Comparison of ENCODE assay signal across 8 cellular contexts in genomic region chr5:7868773-7869473, GRCh38. TPM values are rescaled to one million over a fixed set of nuclear protein-coding genes. Genes with fewer than 3 reads are reported as not detected.
DNase-seq lines count a peak whose midpoint lies in the region; ATAC-seq and TF ChIP-seq lines count a peak whose summit lies in the region.

Gene FASTKD3 (minus strand): TSS chr5:7869031. CDS start chr5:7868083, 948 bp downstream.
Gene MTRR (plus strand): TSS chr5:7869148. CDS start chr5:7870795, 1,647 bp downstream.

- peak within 1 kb of the TSS; percentile 87 for H3K27ac Mint-ChIP-seq in activated CD8-positive, alpha-beta memory T cell treated with anti-CD3 and anti-CD28 coated beads, Interleukin-2, amount 10 ng/mL, durations not matched to agents 7 days and 5 days
- H3K27ac Mint-ChIP-seq in endodermal cell = peak within 1 kb of the TSS; percentile 65

- peaks cover 43% of the 10 kb centered on the region for H3K36me3 Mint-ChIP-seq in activated CD8-positive, alpha-beta memory T cell treated with anti-CD3 and anti-CD28 coated beads, Interleukin-2, amount 10 ng/mL, durations not matched to agents 7 days and 5 days
- H3K36me3 Mint-ChIP-seq in endodermal cell (ENCODE audit: low read depth) = peaks cover 2% of the 10 kb centered on the region

- H3K27me3 ChIP-seq in NT2/D1 (ENCODE audit: insufficient read depth, insufficient read length) (no peaks in the 10 kb centered on the region), endodermal cell (ENCODE audit: control insufficient read depth, insufficient read depth, low read length, poor library complexity, severe bottlenecking) (no peaks in the 10 kb centered on the region)

- H3K27me3 Mint-ChIP-seq in activated CD8-positive, alpha-beta memory T cell treated with anti-CD3 and anti-CD28 coated beads, Interleukin-2, amount 10 ng/mL, durations not matched to agents 7 days and 5 days = no peaks in the 10 kb centered on the region
- no peaks in the 10 kb centered on the region for H3K27me3 Mint-ChIP-seq in endodermal cell (ENCODE audit: insufficient read depth)

- no peak for TF ChIP-seq CTCF in endodermal cell (conservative IDR thresholded peaks at IDR 0.05)

- peak; percentile 93 for DNase-seq in COR-L47 (lab: John Stamatoyannopoulos, UW)
- peak in 74 of 76 experiments; percentile 23 to 91 (median 80) for DNase-seq in HUDEP-2 (lab: John Stamatoyannopoulos, UW; ENCODE audit: unreplicated experiment in 76 of 76)
- peak; percentile 69 for DNase-seq in NT2/D1 (ENCODE audit: low read depth, low spot score)
- peak; percentile 94 for DNase-seq in activated CD8-positive, alpha-beta memory T cell treated with anti-CD3 and anti-CD28 coated beads, Interleukin-2, amount 10 ng/mL, durations not matched to agents 7 days and 5 days
- DNase-seq in endodermal cell = peak; percentile 95
- DNase-seq in stimulated activated CD8-positive, alpha-beta memory T cell treated with anti-CD3 and anti-CD28 coated beads, Interleukin-15, amount 100 ng/mL, for 4 hours (ENCODE audit: low read depth in 2 of 2) = peak; percentile 75 to 81

- CTCF ChIA-PET in activated CD8-positive, alpha-beta memory T cell treated with anti-CD3 and anti-CD28 coated beads, Interleukin-2, amount 10 ng/mL, durations not matched to agents 7 days and 5 days (lab: Charles Lee) = interaction anchor here (0.9 to 9.7 kb wide), 7 partner anchors 8 to 1039 kb away, joined by 3 to 69 read pairs (median 5); no protein-coding TSS in a partner anchor

- peaks cover 61% of the 10 kb centered on the region for H3K4me1 Mint-ChIP-seq in activated CD8-positive, alpha-beta memory T cell treated with anti-CD3 and anti-CD28 coated beads, Interleukin-2, amount 10 ng/mL, durations not matched to agents 7 days and 5 days
- H3K4me1 Mint-ChIP-seq in endodermal cell = peaks cover 14% of the 10 kb centered on the region

- H3K9ac ChIP-seq in NT2/D1 (ENCODE audit: insufficient read length, low read depth) = peak within 1 kb of the TSS; percentile 95
- peak within 1 kb of the TSS; percentile 59 for H3K9ac ChIP-seq in endodermal cell (ENCODE audit: extremely low read depth, low read length, poor library complexity, severe bottlenecking)

- peak; percentile 97 for ATAC-seq in GM21381 (IDR thresholded peaks at IDR 0.05; ENCODE audit: unreplicated experiment)
- peak; percentile 98 for ATAC-seq in activated CD8-positive, alpha-beta memory T cell treated with anti-CD3 and anti-CD28 coated beads, Interleukin-2, amount 10 ng/mL, durations not matched to agents 7 days and 5 days

- H3K4me1 ChIP-seq in NT2/D1 (ENCODE audit: insufficient read depth, insufficient read length) = no peaks in the 10 kb centered on the region
- H3K4me1 ChIP-seq in endodermal cell (ENCODE audit: control insufficient read depth, insufficient read depth, low read length) = peaks cover 7% of the 10 kb centered on the region
- H3K4me1 ChIP-seq in mesodermal cell (ENCODE audit: control insufficient read depth, insufficient read depth, low read length, poor library complexity, severe bottlenecking) = peaks cover 3% of the 10 kb centered on the region

- H3K9me3 ChIP-seq in NT2/D1 (ENCODE audit: insufficient read depth, low read length) (no peaks in the 10 kb centered on the region), endodermal cell (ENCODE audit: control insufficient read depth, low read length) (no peaks in the 10 kb centered on the region), mesodermal cell (ENCODE audit: control insufficient read depth, low read length) (no peaks in the 10 kb centered on the region)

- H3K4me3 ChIP-seq in NT2/D1 (ENCODE audit: insufficient read length, low read depth) (peak within 1 kb of the TSS; percentile 80), endodermal cell (ENCODE audit: low read length) (peak within 1 kb of the TSS; percentile 85), mesodermal cell (ENCODE audit: extremely low read depth, insufficient read depth, low read length, poor library complexity, severe bottlenecking) (peak within 1 kb of the TSS; percentile 78)

- H3K9me3 Mint-ChIP-seq in activated CD8-positive, alpha-beta memory T cell treated with anti-CD3 and anti-CD28 coated beads, Interleukin-2, amount 10 ng/mL, durations not matched to agents 7 days and 5 days (ENCODE audit: low read depth) = no peaks in the 10 kb centered on the region
- no peaks in the 10 kb centered on the region for H3K9me3 Mint-ChIP-seq in endodermal cell

- no peak within 1 kb of the TSS for H3K27ac ChIP-seq in endodermal cell (ENCODE audit: low read depth, low read length)
- no peak within 1 kb of the TSS for H3K27ac ChIP-seq in mesodermal cell (ENCODE audit: low read depth, low read length, severe bottlenecking)

- WGBS in endodermal cell (ENCODE audit: insufficient coverage in 1 of 2, insufficient read length in 1 of 2), 2 experiments = 0% methylated on average over 47 to 83 of the region's 83 CpGs
- 0% methylated on average over 74 to 76 of the region's 83 CpGs for WGBS in mesodermal cell (ENCODE audit: insufficient coverage in 2 of 2), 2 experiments

- H3K36me3 ChIP-seq in NT2/D1 (ENCODE audit: insufficient read depth, insufficient read length, low read length) (peaks cover 62% of the 10 kb centered on the region), endodermal cell (ENCODE audit: control insufficient read depth, insufficient read depth, low read length) (peaks cover 15% of the 10 kb centered on the region), mesodermal cell (ENCODE audit: control insufficient read depth, insufficient read depth, low read length) (peaks cover 32% of the 10 kb centered on the region)

- H3K4me3 Mint-ChIP-seq in activated CD8-positive, alpha-beta memory T cell treated with anti-CD3 and anti-CD28 coated beads, Interleukin-2, amount 10 ng/mL, durations not matched to agents 7 days and 5 days = peak within 1 kb of the TSS; percentile 89
- H3K4me3 Mint-ChIP-seq in endodermal cell = peak within 1 kb of the TSS; percentile 84

RNA-seq across cellular contexts. Expression of gene FASTKD3, which starts in this region (rescaled TPM):
- 10 to 100 TPM; 10.5 to 14.7 TPM for total RNA-seq in activated CD8-positive, alpha-beta memory T cell treated with anti-CD3 and anti-CD28 coated beads, Interleukin-2, amount 10 ng/mL, durations not matched to agents 7 days and 5 days
- 1 to 10 TPM; 6.6 to 8.5 TPM for total RNA-seq in endodermal cell
- polyA plus RNA-seq in endodermal cell (2013, experiment 1 of 2) = 13.6 TPM
- polyA plus RNA-seq in endodermal cell (2013, experiment 2 of 2) = 14.4 TPM
- polyA plus RNA-seq in mesodermal cell (2013, experiment 1 of 2) = 8.1 TPM
- 9.2 TPM for polyA plus RNA-seq in mesodermal cell (2013, experiment 2 of 2)

RNA-seq across cellular contexts. Expression of gene MTRR, which starts in this region (rescaled TPM):
- total RNA-seq in activated CD8-positive, alpha-beta memory T cell treated with anti-CD3 and anti-CD28 coated beads, Interleukin-2, amount 10 ng/mL, durations not matched to agents 7 days and 5 days = 10 to 100 TPM; 46.9 to 62.4 TPM
- total RNA-seq in endodermal cell = 10 to 100 TPM; 40.6 to 47.0 TPM
- 29.7 TPM for polyA plus RNA-seq in endodermal cell (2013, experiment 1 of 2)
- polyA plus RNA-seq in endodermal cell (2013, experiment 2 of 2) = 23.1 TPM
- polyA plus RNA-seq in mesodermal cell (2013, experiment 1 of 2) = 23.5 TPM
- polyA plus RNA-seq in mesodermal cell (2013, experiment 2 of 2) = 22.1 TPM
